1 cellular context compared by ENCODE assay signal in the genomic region with DNA sequence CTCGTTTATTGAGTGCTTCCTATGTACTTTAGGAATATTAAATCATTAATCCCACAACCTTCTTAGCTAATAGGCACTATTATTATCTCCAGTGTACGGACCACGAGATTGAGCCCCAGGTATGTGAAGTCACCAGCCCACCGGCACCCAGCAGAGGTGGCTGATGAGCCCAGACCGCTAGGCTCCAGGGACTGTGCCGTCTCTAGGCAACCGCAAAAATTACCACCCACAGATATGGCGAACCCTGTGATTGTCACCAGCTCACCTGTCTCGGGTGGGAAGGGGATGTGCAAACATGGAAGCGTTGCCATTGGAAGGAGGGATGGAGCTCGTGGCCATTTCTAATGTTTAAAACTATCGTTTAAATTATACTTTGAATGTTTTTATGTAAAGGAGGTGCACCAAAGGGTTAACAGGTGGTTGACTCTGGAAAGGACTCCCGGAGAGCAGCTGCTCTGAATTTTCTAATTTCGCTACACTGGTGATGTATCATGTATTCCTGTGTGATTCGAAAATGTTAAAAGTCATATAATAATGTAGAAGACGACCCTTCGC.
TF ChIP-seq lines count a peak whose summit lies in the region.

No MANE protein-coding gene starts in this region.

TF ChIP-seq in HEK293, 187 proteins besides CTCF, POLR2A, EP300 and RAD21 (continued from another document):
- no peak for TF ChIP-seq REPIN1 (tag by site-specific recombination; IDR thresholded peaks at IDR 0.05; ENCODE audit: low read depth)
- TF ChIP-seq ZFHX2 (tag by site-specific recombination; conservative IDR thresholded peaks at IDR 0.05): peak; percentile 42
- TF ChIP-seq ZNF596 (tag by site-specific recombination; IDR thresholded peaks at IDR 0.05): no peak
- no peak for TF ChIP-seq ZNF654 (tag by site-specific recombination; IDR thresholded peaks at IDR 0.05; ENCODE audit: low read depth)
- no peak for TF ChIP-seq ZNF777 (tag by site-specific recombination; IDR thresholded peaks at IDR 0.05; ENCODE audit: borderline replicate concordance)
- TF ChIP-seq ZNF24 (tag by site-specific recombination; IDR thresholded peaks at IDR 0.05): no peak
- TF ChIP-seq, protein P1, sequence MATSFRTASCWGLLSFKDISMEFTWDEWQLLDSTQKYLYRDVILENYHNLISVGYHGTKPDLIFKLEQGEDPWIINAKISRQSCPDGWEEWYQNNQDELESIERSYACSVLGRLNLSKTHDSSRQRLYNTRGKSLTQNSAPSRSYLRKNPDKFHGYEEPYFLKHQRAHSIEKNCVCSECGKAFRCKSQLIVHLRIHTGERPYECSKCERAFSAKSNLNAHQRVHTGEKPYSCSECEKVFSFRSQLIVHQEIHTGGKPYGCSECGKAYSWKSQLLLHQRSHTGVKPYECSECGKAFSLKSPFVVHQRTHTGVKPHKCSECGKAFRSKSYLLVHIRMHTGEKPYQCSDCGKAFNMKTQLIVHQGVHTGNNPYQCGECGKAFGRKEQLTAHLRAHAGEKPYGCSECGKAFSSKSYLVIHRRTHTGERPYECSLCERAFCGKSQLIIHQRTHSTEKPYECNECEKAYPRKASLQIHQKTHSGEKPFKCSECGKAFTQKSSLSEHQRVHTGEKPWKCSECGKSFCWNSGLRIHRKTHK (tag by site-specific recombination; IDR thresholded peaks at IDR 0.05): no peak
- no peak for TF ChIP-seq ZBTB17 (tag by site-specific recombination; IDR thresholded peaks at IDR 0.05)
- TF ChIP-seq SP3 (tag by site-specific recombination; IDR thresholded peaks at IDR 0.05): 0 out of 2 replicates have a peak, but pooled peaks have one; percentile 35
- TF ChIP-seq ZNF571 (tag by site-specific recombination; IDR thresholded peaks at IDR 0.05): no peak
- TF ChIP-seq YY1 (tag by site-specific recombination; IDR thresholded peaks at IDR 0.05): no peak
- TF ChIP-seq, protein P2, sequence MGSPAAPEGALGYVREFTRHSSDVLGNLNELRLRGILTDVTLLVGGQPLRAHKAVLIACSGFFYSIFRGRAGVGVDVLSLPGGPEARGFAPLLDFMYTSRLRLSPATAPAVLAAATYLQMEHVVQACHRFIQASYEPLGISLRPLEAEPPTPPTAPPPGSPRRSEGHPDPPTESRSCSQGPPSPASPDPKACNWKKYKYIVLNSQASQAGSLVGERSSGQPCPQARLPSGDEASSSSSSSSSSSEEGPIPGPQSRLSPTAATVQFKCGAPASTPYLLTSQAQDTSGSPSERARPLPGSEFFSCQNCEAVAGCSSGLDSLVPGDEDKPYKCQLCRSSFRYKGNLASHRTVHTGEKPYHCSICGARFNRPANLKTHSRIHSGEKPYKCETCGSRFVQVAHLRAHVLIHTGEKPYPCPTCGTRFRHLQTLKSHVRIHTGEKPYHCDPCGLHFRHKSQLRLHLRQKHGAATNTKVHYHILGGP (tag by site-specific recombination; IDR thresholded peaks at IDR 0.05): no peak
- no peak for TF ChIP-seq ZNF223 (tag by site-specific recombination; IDR thresholded peaks at IDR 0.05)
- TF ChIP-seq ZNF366 (tag by site-specific recombination; conservative IDR thresholded peaks at IDR 0.05): 0 out of 2 replicates have a peak, but pooled peaks have one; percentile 20
- TF ChIP-seq ZNF416 (tag by site-specific recombination; IDR thresholded peaks at IDR 0.05): no peak
- TF ChIP-seq, protein P3, sequence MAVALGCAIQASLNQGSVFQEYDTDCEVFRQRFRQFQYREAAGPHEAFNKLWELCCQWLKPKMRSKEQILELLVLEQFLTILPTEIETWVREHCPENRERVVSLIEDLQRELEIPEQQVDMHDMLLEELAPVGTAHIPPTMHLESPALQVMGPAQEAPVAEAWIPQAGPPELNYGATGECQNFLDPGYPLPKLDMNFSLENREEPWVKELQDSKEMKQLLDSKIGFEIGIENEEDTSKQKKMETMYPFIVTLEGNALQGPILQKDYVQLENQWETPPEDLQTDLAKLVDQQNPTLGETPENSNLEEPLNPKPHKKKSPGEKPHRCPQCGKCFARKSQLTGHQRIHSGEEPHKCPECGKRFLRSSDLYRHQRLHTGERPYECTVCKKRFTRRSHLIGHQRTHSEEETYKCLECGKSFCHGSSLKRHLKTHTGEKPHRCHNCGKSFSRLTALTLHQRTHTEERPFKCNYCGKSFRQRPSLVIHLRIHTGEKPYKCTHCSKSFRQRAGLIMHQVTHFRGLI (tag by site-specific recombination; IDR thresholded peaks at IDR 0.05): no peak
- peak; percentile 78 for TF ChIP-seq ZNF335 (tag by site-specific recombination; conservative IDR thresholded peaks at IDR 0.05)
TF ChIP-seq in HEK293: peak in this region for 12.
